In genomic region chr9:107723015-107723414, GRCh38 we compare ENCODE assay signal across 36 cellular contexts.
"Had no signal": no experiment of that assay in that cellular context is flagged by ENCODE, and none has a peak within 500 bp of the region (broad histone marks: within the 10 kb centered on the region; RNA-seq: fewer than 3 reads in every experiment).

No MANE protein-coding gene starts in this region.

- H3K4me3 ChIP-seq: MG63 had no signal

- H3K27me3 ChIP-seq: MG63 had no signal

- H3K9me3 ChIP-seq: MG63 had no signal

- DNase-seq: Karpas-422, Kasumi-1, MG63, MM.1S, MV-4-11, NCI-H1048, NCI-H1092, NCI-H1092 treated with DMSO at 0.1 percent for 48 hours, NCI-H1105, NCI-H1105 treated with DMSO at 0.1 percent for 48 hours, NCI-H1417, NCI-H1436, NCI-H1436 treated with DMSO at 0.1 percent for 48 hours, NCI-H146, NCI-H1694, NCI-H1694 treated with DMSO at 0.1 percent for 48 hours, NCI-H187, NCI-H187 treated with DMSO at 0.1 percent for 48 hours, NCI-H1930, NCI-H2029, NCI-H2029 treated with DMSO at 0.1 percent for 48 hours, NCI-H2081, NCI-H2081 treated with DMSO at 0.1 percent for 48 hours, NCI-H2107, NCI-H2171, NCI-H2171 treated with DMSO at 0.1 percent for 48 hours, NCI-H2227 treated with DMSO at 0.1 percent for 48 hours, NCI-H226, NCI-H345, NCI-H446, NCI-H446 treated with DMSO at 0.1 percent for 48 hours, NCI-H510A, NCI-H510A treated with DMSO at 0.1 percent for 48 hours, NCI-H524, NCI-H524 treated with DMSO at 0.1 percent for 48 hours, NCI-H526 had no signal

- H3K36me3 ChIP-seq: MG63 had no signal
